In the genomic region with DNA sequence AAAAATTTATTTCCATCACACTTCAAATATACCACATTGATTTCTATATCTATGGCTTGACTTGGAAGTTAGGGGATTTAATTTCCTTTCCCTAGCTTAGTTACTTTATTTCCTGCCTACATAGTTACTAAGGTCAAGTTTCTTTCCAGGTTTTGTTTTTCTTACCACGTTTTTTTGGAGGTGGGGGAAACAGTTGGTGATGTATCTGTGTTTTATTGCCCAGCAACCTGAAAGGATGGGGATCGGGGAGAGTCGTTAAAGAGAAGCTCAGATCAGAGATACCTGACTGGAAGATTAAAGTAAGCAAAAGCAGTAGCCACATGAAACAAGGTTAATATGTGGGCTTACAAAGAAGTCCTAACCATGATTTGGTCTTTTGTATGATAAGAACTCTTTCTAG, we compare ENCODE assay signal across 38 cellular contexts.
"Had no signal": no experiment of that assay in that cellular context is flagged by ENCODE, and none has a peak within 500 bp of the region (broad histone marks: within the 10 kb centered on the region; RNA-seq: fewer than 3 reads in every experiment).

No MANE protein-coding gene starts in this region.

- H3K4me3 ChIP-seq: PC-9 had no signal

- H3K36me3 ChIP-seq: WERI-Rb-1 had no signal

- FAIRE-seq: bronchial epithelial cell, RCC 7860 had no signal

- H3K4me1 Mint-ChIP-seq: activated CD4-positive, alpha-beta memory T cell treated with anti-CD3 and anti-CD28 coated beads, Interleukin-2, amount 10 ng/mL, durations not matched to agents 7 days and 5 days; activated CD8-positive, alpha-beta memory T cell treated with anti-CD3 and anti-CD28 coated beads, Interleukin-2, amount 10 ng/mL, durations not matched to agents 7 days and 5 days; activated naive CD4-positive, alpha-beta T cell treated with anti-CD3 and anti-CD28 coated beads, Interleukin-2, amount 10 ng/mL, durations not matched to agents 7 days and 5 days; activated naive CD8-positive, alpha-beta T cell treated with anti-CD3 and anti-CD28 coated beads, Interleukin-2, amount 50 U/mL, for 24 hours had no signal

- H3K27ac Mint-ChIP-seq: activated CD4-positive, alpha-beta memory T cell treated with anti-CD3 and anti-CD28 coated beads, Interleukin-2, amount 10 ng/mL, durations not matched to agents 7 days and 5 days; activated CD8-positive, alpha-beta memory T cell treated with anti-CD3 and anti-CD28 coated beads, Interleukin-2, amount 10 ng/mL, durations not matched to agents 7 days and 5 days; activated naive CD4-positive, alpha-beta T cell treated with anti-CD3 and anti-CD28 coated beads, Interleukin-2, amount 10 ng/mL, durations not matched to agents 7 days and 5 days; activated naive CD8-positive, alpha-beta T cell; activated naive CD8-positive, alpha-beta T cell treated with anti-CD3 and anti-CD28 coated beads, Interleukin-2, amount 50 U/mL, for 24 hours; brain had no signal

- H3K9me3 Mint-ChIP-seq: activated CD4-positive, alpha-beta memory T cell treated with anti-CD3 and anti-CD28 coated beads, Interleukin-2, amount 10 ng/mL, durations not matched to agents 7 days and 5 days; activated naive CD4-positive, alpha-beta T cell treated with anti-CD3 and anti-CD28 coated beads, Interleukin-2, amount 10 ng/mL, durations not matched to agents 7 days and 5 days; activated naive CD8-positive, alpha-beta T cell treated with anti-CD3 and anti-CD28 coated beads, Interleukin-2, amount 50 U/mL, for 24 hours; brain had no signal

- H3K27me3 Mint-ChIP-seq: brain had no signal

- H3K4me3 Mint-ChIP-seq: activated CD4-positive, alpha-beta memory T cell treated with anti-CD3 and anti-CD28 coated beads, Interleukin-2, amount 10 ng/mL, durations not matched to agents 7 days and 5 days; activated CD8-positive, alpha-beta memory T cell treated with anti-CD3 and anti-CD28 coated beads, Interleukin-2, amount 10 ng/mL, durations not matched to agents 7 days and 5 days; activated naive CD4-positive, alpha-beta T cell treated with anti-CD3 and anti-CD28 coated beads, Interleukin-2, amount 10 ng/mL, durations not matched to agents 7 days and 5 days; activated naive CD8-positive, alpha-beta T cell; activated naive CD8-positive, alpha-beta T cell treated with anti-CD3 and anti-CD28 coated beads, Interleukin-2, amount 50 U/mL, for 24 hours; brain had no signal

- H3K27ac ChIP-seq: PC-9, RWPE1, WERI-Rb-1 had no signal

- H3K36me3 Mint-ChIP-seq: activated CD8-positive, alpha-beta memory T cell treated with anti-CD3 and anti-CD28 coated beads, Interleukin-2, amount 10 ng/mL, durations not matched to agents 7 days and 5 days; activated naive CD4-positive, alpha-beta T cell treated with anti-CD3 and anti-CD28 coated beads, Interleukin-2, amount 10 ng/mL, durations not matched to agents 7 days and 5 days; activated naive CD8-positive, alpha-beta T cell; brain had no signal

- DNase-seq: activated CD4-positive, alpha-beta memory T cell treated with anti-CD3 and anti-CD28 coated beads, Interleukin-2, amount 10 ng/mL, durations not matched to agents 7 days and 5 days; activated CD4-positive, alpha-beta T cell treated with anti-CD3 and anti-CD28 coated beads for 1 hour; activated CD4-positive, alpha-beta T cell treated with anti-CD3 and anti-CD28 coated beads for 48 hours; activated CD4-positive, CD25-positive, alpha-beta regulatory T cell; activated CD8-positive, alpha-beta memory T cell treated with anti-CD3 and anti-CD28 coated beads for 24 hours; activated CD8-positive, alpha-beta memory T cell treated with anti-CD3 and anti-CD28 coated beads, Interleukin-2, amount 10 ng/mL, durations not matched to agents 7 days and 5 days; activated CD8-positive, alpha-beta memory T cell treated with anti-CD3 and anti-CD28 coated beads, Interleukin-2, amount 50 U/mL, for 48 hours; activated effector memory CD4-positive, alpha-beta T cell treated with Interleukin-2 at 50 U/mL for 16 hours; activated naive CD4-positive, alpha-beta T cell treated with anti-CD3 and anti-CD28 coated beads, Interleukin-2, amount 10 ng/mL, durations not matched to agents 7 days and 5 days; activated naive CD8-positive, alpha-beta T cell treated with anti-CD3 and anti-CD28 coated beads, Interleukin-2, amount 50 U/mL, for 24 hours; activated T-cell treated with anti-CD3 and anti-CD28 coated beads, Interleukin-2, amount 50 U/mL, for 48 hours; anterior cingulate cortex; caudate nucleus; Karpas-422; KBM-7; MM.1S; MV-4-11; NCI-H1092; NCI-H1436 treated with DMSO at 0.1 percent for 48 hours; NCI-H1694 treated with DMSO at 0.1 percent for 48 hours; NCI-H2029; NCI-H345; NCI-H510A; NCI-H526; NCI-H748 treated with DMSO at 0.1 percent for 48 hours; NK-92 treated with Interleukin-12 subunit alpha and Interleukin-12 subunit beta, amount 100 ng/mL, for 24 hours; PC-9; SIG-M5; T-helper 1 cell; T1000; WERI-Rb-1 had no signal

- ATAC-seq: activated CD8-positive, alpha-beta memory T cell treated with anti-CD3 and anti-CD28 coated beads, Interleukin-2, amount 10 ng/mL, durations not matched to agents 7 days and 5 days; activated naive CD8-positive, alpha-beta T cell treated with anti-CD3 and anti-CD28 coated beads, Interleukin-2, amount 50 U/mL, for 24 hours; Right ventricle myocardium inferior; SK-N-SH treated with all-trans-retinoic acid at 6 μM for 48 hours had no signal
